In the genomic region with DNA sequence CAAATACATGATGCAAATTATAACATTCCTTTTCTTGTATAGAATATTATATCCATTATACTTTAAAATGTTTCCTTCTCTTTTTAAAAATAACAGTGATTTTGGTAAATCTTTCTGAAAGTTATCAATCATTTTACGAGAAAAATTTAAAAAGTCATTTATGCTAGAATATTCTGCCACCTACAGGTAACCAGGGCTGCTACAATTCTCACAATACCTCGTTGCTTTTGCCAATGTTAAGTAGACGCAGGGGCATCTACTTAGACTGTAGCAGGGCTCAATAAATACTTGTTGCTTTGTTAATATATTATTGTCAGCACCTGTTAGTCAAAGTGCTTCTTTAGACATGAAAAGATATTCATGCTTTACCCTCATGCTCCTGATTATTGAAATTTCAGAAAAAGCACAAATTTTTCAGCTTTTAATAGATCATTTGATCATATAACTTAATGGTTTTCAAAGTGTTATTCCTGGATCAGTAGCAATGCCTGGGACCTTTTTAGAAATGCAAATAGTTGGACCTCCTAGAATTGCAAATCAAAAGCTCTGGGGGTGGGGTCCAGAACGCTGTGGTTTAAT, we compare ENCODE assay signal across 8 cellular contexts.
DNase-seq lines count a peak whose midpoint lies in the region; ATAC-seq and TF ChIP-seq lines count a peak whose summit lies in the region.

No MANE protein-coding gene starts in this region.

- H3K4me1 ChIP-seq in lower lobe of right lung: no peaks in the 10 kb centered on the region

- intact Hi-C loops in lower lobe of right lung (cut with DNase I): no loop called here

- H3K9me3 ChIP-seq in lower lobe of right lung: no peaks in the 10 kb centered on the region

- no peaks in the 10 kb centered on the region for H3K27me3 ChIP-seq in lower lobe of right lung (ENCODE audit: low read depth)

- DNase-seq in EH (ENCODE audit: low read depth) (peak; percentile 53), NCI-H1105 treated with DMSO at 0.1 percent for 48 hours (lab: John Stamatoyannopoulos, UW) (peak; percentile 60), T47D (ENCODE audit: low read depth in 1 of 2, low spot score in 1 of 2) (peak; percentile 9 to 51), lower lobe of right lung (no peak)
- DNase-seq in activated naive CD4-positive, alpha-beta T cell treated with Interleukin-2 at 50 U/mL for 16 hours: no peak
- no peak for DNase-seq in stimulated activated naive CD4-positive, alpha-beta T cell treated with Interleukin-2 at 50 U/mL for 16 hours (lab: John Stamatoyannopoulos, UW)
- DNase-seq in activated CD4-positive, alpha-beta T cell treated with anti-CD3 and anti-CD28 coated beads, Interleukin-2, amount 50 U/mL, for 4 hours: no peak

- H3K27ac ChIP-seq in lower lobe of right lung: no peak overlapping the region

- H3K4me3 ChIP-seq in lower lobe of right lung: no peak overlapping the region

- ATAC-seq in lower lobe of right lung (no peak), GM21381 (IDR thresholded peaks at IDR 0.05; ENCODE audit: unreplicated experiment) (no peak)

- in situ Hi-C loops in T47D (cut with HindIII; ENCODE audit: low pct_unique_long_range_greater_than_20kb, low sequenced_read_pairs): no loop called here

- H3K36me3 ChIP-seq in lower lobe of right lung: no peaks in the 10 kb centered on the region

- peak; percentile 54 for TF ChIP-seq CTCF in lower lobe of right lung (IDR thresholded peaks at IDR 0.05)

Comparison
In these comparisons a context has a peak if more than half of its experiments do, and no peak if none do; other contexts are left out.
1. DNase-seq: peak in EH (single experiment), NCI-H1105 treated with DMSO at 0.1 percent for 48 hours (single experiment) and T47D (2 of 2); none in lower lobe of right lung (single experiment), activated naive CD4-positive, alpha-beta T cell treated with Interleukin-2 at 50 U/mL for 16 hours (single experiment), stimulated activated naive CD4-positive, alpha-beta T cell treated with Interleukin-2 at 50 U/mL for 16 hours (single experiment) and activated CD4-positive, alpha-beta T cell treated with anti-CD3 and anti-CD28 coated beads, Interleukin-2, amount 50 U/mL, for 4 hours (0 of 2).